Comparison of ENCODE assay signal across 9 cellular contexts in genomic region chr18:13823707-13824395, GRCh38. TPM values are rescaled to one million over a fixed set of nuclear protein-coding genes. Genes with fewer than 3 reads are reported as not detected.
DNase-seq lines count a peak whose midpoint lies in the region; ATAC-seq and TF ChIP-seq lines count a peak whose summit lies in the region.
"Had no signal": no experiment of that assay in that cellular context is flagged by ENCODE, and none has a peak within 500 bp of the region (broad histone marks: within the 10 kb centered on the region; RNA-seq: fewer than 3 reads in every experiment).

Gene MC5R, plus strand, starts transcription at chr18:13824149. Its CDS starts 1,617 bp downstream, at chr18:13825766.

- H3K9me1 ChIP-seq in IMR-90 (ENCODE audit: insufficient read depth, low read length): no peaks in the 10 kb centered on the region

- H3K27me3 Mint-ChIP-seq in T-helper 17 cell: peaks cover 50% of the 10 kb centered on the region

- H4K91ac ChIP-seq in IMR-90 (ENCODE audit: insufficient read depth, low read depth, low read length): no peak within 1 kb of the TSS

- no peak within 1 kb of the TSS for H3K56ac ChIP-seq in IMR-90 (ENCODE audit: extremely low read depth, insufficient read depth, low read length)

- H3K9me3 ChIP-seq in DND-41 (ENCODE audit: insufficient read depth, low read length, severe bottlenecking) (no peaks in the 10 kb centered on the region), IMR-90 (ENCODE audit: control insufficient read depth, insufficient read depth, low read length) (no peaks in the 10 kb centered on the region), T-helper 17 cell (ENCODE audit: control insufficient read depth, low read length, poor library complexity, severe bottlenecking) (no peaks in the 10 kb centered on the region)

- no peak within 1 kb of the TSS for H3K27ac Mint-ChIP-seq in T-helper 17 cell

- no peak within 1 kb of the TSS for H2BK15ac ChIP-seq in IMR-90 (ENCODE audit: low read depth, low read length)

- DNase-seq in DND-41 (peak; percentile 84), IMR-90 (peak; percentile 25), T-helper 17 cell (peak; percentile 58 to 65 (median 64)), amniotic epithelial cell (ENCODE audit: low read depth) (peak; percentile 4), hippocampal formation (lab: John Stamatoyannopoulos, UW) (peak; percentile 26 to 46), skeletal muscle cell (ENCODE audit: low read depth) (no peak), mesenteric fat pad (ENCODE audit: low spot score) (no peak)

- CTCF ChIA-PET in IMR-90 (lab: Yijun Ruan, JAX): interaction anchor here (0.6 to 2.0 kb wide), 8 partner anchors 9 to 263 kb away, joined by 3 to 14 read pairs (median 4); no protein-coding TSS in a partner anchor

- H3K4me3 Mint-ChIP-seq in T-helper 17 cell: peak within 1 kb of the TSS; percentile 56

- no TSS peak for BruUV-seq in IMR-90 (replicated peaks; lab: Mats Ljungman, UMichigan)

- WGBS in IMR-90 (ENCODE audit: extremely low coverage in 2 of 2, insufficient read length in 1 of 2), 2 experiments: 4% methylated on average over 16 of the region's 54 CpGs; no CpG with 5 or more reads in 1 of the 2 experiments

- H3K4me1 Mint-ChIP-seq in T-helper 17 cell: peaks cover 2% of the 10 kb centered on the region

- no peak within 1 kb of the TSS for H4K5ac ChIP-seq in IMR-90 (ENCODE audit: low read depth, low read length)

- peaks cover 34% of the 10 kb centered on the region for H3K4me1 ChIP-seq in DND-41 (ENCODE audit: insufficient read depth, low read length)
- no peaks in the 10 kb centered on the region for H3K4me1 ChIP-seq in IMR-90 (ENCODE audit: control insufficient read depth, insufficient read depth, low read length)

- H3K9ac ChIP-seq in DND-41 (ENCODE audit: low read depth, low read length): peak within 1 kb of the TSS; percentile 51
- no peak within 1 kb of the TSS for H3K9ac ChIP-seq in IMR-90 (ENCODE audit: low read depth, low read length)

- TF ChIP-seq CTCF in DND-41 (IDR thresholded peaks at IDR 0.05; ENCODE audit: borderline replicate concordance, extremely low read depth, low read length, poor library complexity, severe bottlenecking) (peak; percentile 97), IMR-90 (conservative IDR thresholded peaks at IDR 0.05; ENCODE audit: low read depth, low read length) (peak; percentile 92)

- H3K27me3 ChIP-seq in DND-41 (ENCODE audit: insufficient read depth, low read length, poor library complexity) (peaks cover 16% of the 10 kb centered on the region), IMR-90 (ENCODE audit: control insufficient read depth, insufficient read depth, low read length) (no peaks in the 10 kb centered on the region)

- dilution Hi-C loops in IMR-90 (cut with HindIII; ENCODE audit: low sequenced_read_pairs, unreplicated experiment): no loop called here

- H3K4me3 ChIP-seq in DND-41 (ENCODE audit: low read depth in 1 of 2, low read length in 2 of 2) (peak within 1 kb of the TSS in 1 of 2 experiments; percentile 62; a peak in 3 of 4 replicates), IMR-90 (ENCODE audit: insufficient read depth, low read depth, low read length) (peak within 1 kb of the TSS; percentile 23), skeletal muscle cell (ENCODE audit: low read depth, low read length) (peak within 1 kb of the TSS; percentile 44)

- H3K18ac ChIP-seq in IMR-90 (ENCODE audit: low read depth, low read length): no peak within 1 kb of the TSS

- H2BK120ac ChIP-seq in IMR-90 (ENCODE audit: low read depth, low read length): no peak within 1 kb of the TSS

- peaks cover 4% of the 10 kb centered on the region for H3K79me2 ChIP-seq in DND-41 (ENCODE audit: insufficient read depth, low read length)

- H3K79me1 ChIP-seq in IMR-90 (ENCODE audit: low read depth in 1 of 2, low read length in 2 of 2): no peaks in the 10 kb centered on the region

- no peak within 1 kb of the TSS for H3K4ac ChIP-seq in IMR-90 (ENCODE audit: low read depth, low read length)

- TF ChIP-seq POLR2A in IMR-90 (IDR thresholded peaks at IDR 0.05; ENCODE audit: low read depth, low read length): no peak

- no peak within 1 kb of the TSS for H4K8ac ChIP-seq in IMR-90 (ENCODE audit: low read depth in 2 of 2, low read length in 2 of 2)

- peak; percentile 89 for ATAC-seq in DND-41 (ENCODE audit: insufficient read depth, low read depth)
- ATAC-seq in GM21526 (IDR thresholded peaks at IDR 0.05; ENCODE audit: low FRiP score, unreplicated experiment): peak; percentile 91
- ATAC-seq in IMR-90 (ENCODE audit: low read depth): peak; percentile 100
- peak; percentile 97 for ATAC-seq in T-helper 17 cell

- H4K20me1 ChIP-seq in DND-41 (ENCODE audit: insufficient read depth, low read length) (no peaks in the 10 kb centered on the region), IMR-90 (ENCODE audit: insufficient read depth, low read length) (no peaks in the 10 kb centered on the region)

- H3K4me2 ChIP-seq in DND-41 (ENCODE audit: insufficient read depth, low read length): peak within 1 kb of the TSS; percentile 82
- peak within 1 kb of the TSS; percentile 58 for H3K4me2 ChIP-seq in IMR-90 (ENCODE audit: low read depth, low read length)

- POLR2A ChIA-PET in IMR-90 (lab: Charles Lee; ENCODE audit: unreplicated experiment): no interaction called here

- peak within 1 kb of the TSS; percentile 23 for H2AK9ac ChIP-seq in IMR-90 (replicated peaks; ENCODE audit: low read depth, low read length, poor library complexity)

- peak within 1 kb of the TSS; percentile 47 for H3K27ac ChIP-seq in DND-41 (ENCODE audit: low read length)
- H3K27ac ChIP-seq in IMR-90 (ENCODE audit: insufficient read depth, low read length): no peak within 1 kb of the TSS

- no peaks in the 10 kb centered on the region for H3K36me3 Mint-ChIP-seq in T-helper 17 cell (ENCODE audit: low read depth)

- H3K14ac ChIP-seq in IMR-90 (replicated peaks; ENCODE audit: low read depth, low read length): no peak within 1 kb of the TSS

- H2AFZ ChIP-seq in DND-41 (ENCODE audit: low read depth, low read length) (peak within 1 kb of the TSS; percentile 68), IMR-90 (replicated peaks; ENCODE audit: low read length, poor library complexity) (peak within 1 kb of the TSS; percentile 82)

- H2BK20ac ChIP-seq in IMR-90 (ENCODE audit: low read depth, low read length): no peak within 1 kb of the TSS

- in situ Hi-C loops in IMR-90 (cut with MboI; ENCODE audit: low sequenced_read_pairs): no loop called here

- H2AK5ac ChIP-seq in IMR-90 (ENCODE audit: low read depth, low read length): no peak within 1 kb of the TSS

- H3K23ac ChIP-seq in IMR-90 (ENCODE audit: low read depth, low read length): no peak within 1 kb of the TSS

- intact Hi-C loops in IMR-90 (cut with micrococcal nuclease): loop anchor here (1.0 kb wide), 1 partner anchor 262 kb away; no protein-coding TSS in a partner anchor

- TF ChIP-seq RAD21 in IMR-90 (IDR thresholded peaks at IDR 0.05; ENCODE audit: low read length): peak; percentile 81

- no peak within 1 kb of the TSS for H2BK5ac ChIP-seq in IMR-90 (ENCODE audit: low read depth, low read length, poor library complexity, severe bottlenecking)

- no peaks in the 10 kb centered on the region for H3K36me3 ChIP-seq in DND-41 (ENCODE audit: insufficient read depth, low read length)
- H3K36me3 ChIP-seq in IMR-90 (ENCODE audit: control insufficient read depth, insufficient read depth, low read length): no peaks in the 10 kb centered on the region

TF ChIP-seq in IMR-90, 13 proteins besides CTCF, POLR2A, EP300 and RAD21:
- TF ChIP-seq NFE2L2 (IDR thresholded peaks at IDR 0.05; ENCODE audit: low read depth, low read length) (no peak), MAZ (IDR thresholded peaks at IDR 0.05; ENCODE audit: borderline replicate concordance, low read depth, low read length) (peak; percentile 60; the same call in 1 of the 2 replicates), USF2 (IDR thresholded peaks at IDR 0.05; ENCODE audit: low read depth, low read length) (no peak), RCOR1 (IDR thresholded peaks at IDR 0.05; ENCODE audit: insufficient replicate concordance, low read length) (no peak), RFX5 (IDR thresholded peaks at IDR 0.05; ENCODE audit: low read depth, low read length) (no peak), SMC3 (IDR thresholded peaks at IDR 0.05; ENCODE audit: low read depth, low read length) (peak; percentile 57), ELK1 (IDR thresholded peaks at IDR 0.05; ENCODE audit: borderline replicate concordance, low read depth, low read length) (no peak)

RNA-seq across cellular contexts. Expression of gene MC5R, which starts in this region (rescaled TPM):
- not detected in 2 replicates for total RNA-seq in IMR-90 (2012; rRNA removed)
- not detected in 2 replicates for polyA plus RNA-seq in IMR-90 (2012; rRNA removed)
- not detected in 2 replicates for polyA plus RNA-seq in IMR-90 (2012; cell fraction: cytosol; rRNA removed)
- not detected in 2 replicates for polyA plus RNA-seq in IMR-90 (2012; cell fraction: nucleus; rRNA removed; ENCODE audit: low replicate concordance)
- not detected for total RNA-seq in T-helper 17 cell
- not detected for total RNA-seq in mesenteric fat pad
- total RNA-seq: mononuclear cell had no signal

Comparison
In these comparisons a context has a peak if more than half of its experiments do, and no peak if none do; other contexts are left out.
1. Peak in DNase-seq, ATAC-seq, H3K4me3 ChIP-seq and H3K4me2 ChIP-seq in IMR-90; RNA of the gene not detected or under 1 TPM.
2. Peak in DNase-seq and ATAC-seq in T-helper 17 cell; RNA of the gene not detected or under 1 TPM.
3. DNase-seq: peak in DND-41 (single experiment), amniotic epithelial cell (single experiment) and hippocampal formation (2 of 2); none in skeletal muscle cell (single experiment) and mesenteric fat pad (single experiment).
4. Peak in every context shown above with its lines, with median percentiles within 50 percentile points of each other: ATAC-seq.